In the genomic region with DNA sequence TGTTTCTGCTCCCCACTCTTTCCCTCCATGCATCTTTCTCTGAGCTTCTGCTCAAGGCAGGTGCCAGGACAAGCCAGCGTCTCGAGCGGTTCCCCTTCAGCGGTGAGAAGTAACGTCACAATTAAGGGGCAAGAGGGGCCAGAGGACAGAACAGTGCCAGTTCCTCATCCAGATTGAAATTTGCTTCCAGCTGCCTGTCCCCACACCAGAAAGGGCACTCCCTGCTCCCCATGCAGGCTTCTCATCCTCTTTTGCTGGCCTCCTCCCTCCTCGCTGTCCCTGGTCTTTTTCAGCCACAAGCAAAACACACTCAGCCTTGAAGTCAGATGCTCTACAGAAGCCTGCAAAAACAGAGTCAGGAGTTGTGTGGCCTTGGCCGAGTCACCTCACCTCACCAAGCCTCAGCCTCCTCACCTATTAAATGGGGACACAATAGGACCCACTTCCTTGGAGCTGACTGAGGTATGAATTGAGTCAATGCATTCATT, we compare ENCODE assay signal across 8 cellular contexts. TPM values are rescaled to one million over a fixed set of nuclear protein-coding genes. Genes with fewer than 3 reads are reported as not detected.
DNase-seq lines count a peak whose midpoint lies in the region; ATAC-seq and TF ChIP-seq lines count a peak whose summit lies in the region.

No MANE protein-coding gene starts in this region.

- H3F3A ChIP-seq in smooth muscle cell (ENCODE audit: low read depth), result peaks cover 56% of the 10 kb centered on the region

- peak overlapping the region; percentile 96 for H3K27ac Mint-ChIP-seq in HFFc6
- H3K27ac Mint-ChIP-seq in T-helper 2 cell treated with Interferon-gamma antibody and Interleukin-4, amounts not matched to agents 5 μg/mL and 100 μg/mL, for 36 hours, result peak overlapping the region; percentile 80

- 74% methylated on average over 7 of the region's 7 CpGs for WGBS in smooth muscle cell (ENCODE audit: low lambda C conversion rate)

- H3K9me3 ChIP-seq in smooth muscle cell (replicated peaks; ENCODE audit: low read depth), result no peaks in the 10 kb centered on the region

- ATAC-seq in HG03442 (IDR thresholded peaks at IDR 0.05; ENCODE audit: unreplicated experiment) (no peak), GM21390 (IDR thresholded peaks at IDR 0.05; ENCODE audit: unreplicated experiment) (no peak)

- TF ChIP-seq CTCF in HFFc6 (IDR thresholded peaks at IDR 0.05), result no peak
- no peak for TF ChIP-seq CTCF in smooth muscle cell (IDR thresholded peaks at IDR 0.05; ENCODE audit: borderline replicate concordance, insufficient read depth, poor library complexity, severe bottlenecking)

- intact Hi-C loops in head of caudate nucleus (cut with DNase I), result no loop called here

- peaks cover 61% of the 10 kb centered on the region for H3K79me2 ChIP-seq in smooth muscle cell (ENCODE audit: low read depth)

- peaks cover 61% of the 10 kb centered on the region for H3K4me1 Mint-ChIP-seq in HFFc6 (ENCODE audit: low read depth)
- peaks cover 40% of the 10 kb centered on the region for H3K4me1 Mint-ChIP-seq in T-helper 2 cell treated with Interferon-gamma antibody and Interleukin-4, amounts not matched to agents 5 μg/mL and 100 μg/mL, for 36 hours (ENCODE audit: low read depth)

- peak overlapping the region; percentile 74 for H3K4me3 Mint-ChIP-seq in HFFc6
- H3K4me3 Mint-ChIP-seq in T-helper 2 cell treated with Interferon-gamma antibody and Interleukin-4, amounts not matched to agents 5 μg/mL and 100 μg/mL, for 36 hours, result peak overlapping the region; percentile 58

- peak overlapping the region; percentile 70 for H3K4me2 ChIP-seq in smooth muscle cell

- no peak overlapping the region for H2AFZ ChIP-seq in smooth muscle cell (ENCODE audit: low read depth)

- no peaks in the 10 kb centered on the region for H4K20me1 ChIP-seq in smooth muscle cell (ENCODE audit: low read depth)

- H3K27me3 Mint-ChIP-seq in HFFc6 (ENCODE audit: insufficient read depth), result no peaks in the 10 kb centered on the region; the same call in 1 of the 2 replicates
- H3K27me3 Mint-ChIP-seq in T-helper 2 cell treated with Interferon-gamma antibody and Interleukin-4, amounts not matched to agents 5 μg/mL and 100 μg/mL, for 36 hours (ENCODE audit: low read depth), result no peaks in the 10 kb centered on the region

- H3K27me3 ChIP-seq in smooth muscle cell (ENCODE audit: low read depth), result no peaks in the 10 kb centered on the region

- DNase-seq in HFFc6 (no peak), germinal center (ENCODE audit: low spot score) (peak; percentile 75), smooth muscle cell (lab: John Stamatoyannopoulos, UW; ENCODE audit: unreplicated experiment) (no peak), D341Med (ENCODE audit: low spot score) (no peak), head of caudate nucleus (no peak)
- DNase-seq in T-helper 2 cell treated with Interferon-gamma antibody and Interleukin-4, amounts not matched to agents 5 μg/mL and 100 μg/mL, for 36 hours (ENCODE audit: low spot score), result no peak

- no peaks in the 10 kb centered on the region for H3K9me3 Mint-ChIP-seq in HFFc6
- no peaks in the 10 kb centered on the region for H3K9me3 Mint-ChIP-seq in T-helper 2 cell treated with Interferon-gamma antibody and Interleukin-4, amounts not matched to agents 5 μg/mL and 100 μg/mL, for 36 hours

- H3K27ac ChIP-seq in smooth muscle cell (ENCODE audit: low read depth), result peak overlapping the region; percentile 94

- H3K36me3 Mint-ChIP-seq in HFFc6 (ENCODE audit: low read depth), result peaks cover 5% of the 10 kb centered on the region
- peaks cover 5% of the 10 kb centered on the region for H3K36me3 Mint-ChIP-seq in T-helper 2 cell treated with Interferon-gamma antibody and Interleukin-4, amounts not matched to agents 5 μg/mL and 100 μg/mL, for 36 hours (ENCODE audit: low read depth)

- no peaks in the 10 kb centered on the region for H3K36me3 ChIP-seq in smooth muscle cell (ENCODE audit: low read depth)

- H3K4me3 ChIP-seq in smooth muscle cell, result no peak overlapping the region

- H3K9ac ChIP-seq in smooth muscle cell (ENCODE audit: low read depth), result peak overlapping the region; percentile 11

- H3K4me1 ChIP-seq in smooth muscle cell (ENCODE audit: low read depth), result peaks cover 86% of the 10 kb centered on the region

RNA-seq across cellular contexts. Expression of gene ECE1, which starts 35.0 kb away (rescaled TPM):
- total RNA-seq in HFFc6 (2021; fragmentation: NEBNext Ultra II Directional; extraction: Animal tissue kit (Norgen Biotek cat#: 25700)), result 100 to 1,000 TPM; 116 to 134 (median 124) TPM
- 63.8 and 129 TPM in 2 replicates for total RNA-seq in smooth muscle cell
- 101 and 108 TPM in 2 replicates for polyA plus RNA-seq in smooth muscle cell
